In genomic region chr13:95660981-95661581, GRCh38 we compare ENCODE assay signal across 8 cellular contexts. TPM values are rescaled to one million over a fixed set of nuclear protein-coding genes. Genes with fewer than 3 reads are reported as not detected.
A peak's percentile ranks its signal among the peaks of the same experiment; 100 is the strongest.
DNase-seq lines count a peak whose midpoint lies in the region; ATAC-seq and TF ChIP-seq lines count a peak whose summit lies in the region.

No MANE protein-coding gene starts in this region.

- H3K27me3 Mint-ChIP-seq in T-helper 2 cell treated with Interferon-gamma antibody and Interleukin-4, amounts not matched to agents 5 μg/mL and 100 μg/mL, for 36 hours (ENCODE audit: low read depth) = peaks cover 29% of the 10 kb centered on the region

- H3K27ac ChIP-seq in Panc1 (ENCODE audit: low read length) = no peak overlapping the region
- H3K27ac ChIP-seq in esophagus muscularis mucosa (replicated peaks in 1 of 4) = no peak overlapping the region

- in situ Hi-C loops in Panc1 (cut with HindIII; ENCODE audit: low pct_unique_long_range_greater_than_20kb, low sequenced_read_pairs) = no loop called here

- BruUV-seq in Panc1 (replicated peaks; lab: Mats Ljungman, UMichigan) = no TSS peak

- H3K27me3 ChIP-seq in Panc1 (ENCODE audit: control insufficient read depth, insufficient read depth, low read length) = no peaks in the 10 kb centered on the region
- H3K27me3 ChIP-seq in esophagus muscularis mucosa = no peaks in the 10 kb centered on the region

- TF ChIP-seq POLR2A in esophagus muscularis mucosa (IDR thresholded peaks at IDR 0.05; ENCODE audit: low read depth) = no peak

- H3K4me1 Mint-ChIP-seq in T-helper 2 cell treated with Interferon-gamma antibody and Interleukin-4, amounts not matched to agents 5 μg/mL and 100 μg/mL, for 36 hours (ENCODE audit: low read depth) = no peaks in the 10 kb centered on the region

- ATAC-seq in Panc1 (no peak), HG03439 (IDR thresholded peaks at IDR 0.05; ENCODE audit: unreplicated experiment) (no peak)

- peaks cover 11% of the 10 kb centered on the region for H3K9me3 Mint-ChIP-seq in T-helper 2 cell treated with Interferon-gamma antibody and Interleukin-4, amounts not matched to agents 5 μg/mL and 100 μg/mL, for 36 hours

- CTCF ChIA-PET in HEK293T (lab: Yijun Ruan, JAX) = interaction anchor here (0.6 to 1.4 kb wide), 5 partner anchors 18 to 1177 kb away, joined by 3 to 5 read pairs (median 3); no protein-coding TSS in a partner anchor
- CTCF ChIA-PET in Panc1 (lab: Charles Lee) = interaction anchor here (0.6 to 1.4 kb wide), 5 partner anchors 9 to 1045 kb away, joined by 3 to 13 read pairs (median 8); no protein-coding TSS in a partner anchor

- intact Hi-C loops in Panc1 (cut with micrococcal nuclease; ENCODE audit: unreplicated experiment) = loop anchor here (5.0 kb wide), 1 partner anchor 34 kb away; no protein-coding TSS in a partner anchor
- intact Hi-C loops in esophagus muscularis mucosa (cut with DNase I) = loop anchor here (5.0 kb wide), 1 partner anchor 34 kb away; no protein-coding TSS in a partner anchor

- H3K4me3 ChIP-seq in Panc1 (ENCODE audit: low read depth in 2 of 2, low read length in 2 of 2) (no peak overlapping the region), esophagus muscularis mucosa (no peak overlapping the region)

- DNase-seq in COR-L47 (lab: John Stamatoyannopoulos, UW) = peak; percentile 42
- DNase-seq in HEK293T (ENCODE audit: extremely low spot score) = peak; percentile 25
- no peak for DNase-seq in Panc1 (ENCODE audit: low read depth, low spot score)
- DNase-seq in esophagus muscularis mucosa (ENCODE audit: extremely low spot score) = no peak
- peak; percentile 43 for DNase-seq in stromal cell of bone marrow (ENCODE audit: low read depth)
- no peak for DNase-seq in T-helper 2 cell treated with Interferon-gamma antibody and Interleukin-4, amounts not matched to agents 5 μg/mL and 100 μg/mL, for 36 hours (ENCODE audit: low spot score)
- no peak for DNase-seq in NK-92 treated with Interleukin-12 subunit alpha and Interleukin-12 subunit beta, amount 100 ng/mL, for 24 hours (lab: John Stamatoyannopoulos, UW)

- TF ChIP-seq CTCF in Panc1 (IDR thresholded peaks at IDR 0.05) (peak; percentile 57; the same call in 1 of the 2 replicates), esophagus muscularis mucosa (IDR thresholded peaks at IDR 0.05) (peak; percentile 36 to 47 (median 45))

- POLR2A ChIA-PET in HEK293T (lab: Yijun Ruan, JAX) (interaction anchor here (1.3 kb wide), 2 partner anchors 15 to 16 kb away, joined by 5 read pairs; partner anchors contain the start of genes DNAJC3 and DZIP1), Panc1 (lab: Charles Lee) (interaction anchor here (0.6 kb wide), 1 partner anchor 16 kb away, joined by 7 read pairs; the partner anchor contains the start of gene DNAJC3)

- H3K27ac Mint-ChIP-seq in T-helper 2 cell treated with Interferon-gamma antibody and Interleukin-4, amounts not matched to agents 5 μg/mL and 100 μg/mL, for 36 hours = no peak overlapping the region

- no peak for TF ChIP-seq EP300 in esophagus muscularis mucosa (IDR thresholded peaks at IDR 0.05)

- H3K9me3 ChIP-seq in Panc1 (ENCODE audit: control insufficient read depth, insufficient read depth, low read depth, low read length) = no peaks in the 10 kb centered on the region
- H3K9me3 ChIP-seq in esophagus muscularis mucosa = peaks cover 0 to 21% (median 9%) of the 10 kb centered on the region in 4 donors

- no peaks in the 10 kb centered on the region for H3K36me3 ChIP-seq in Panc1 (ENCODE audit: control insufficient read depth, insufficient read depth, low read length)
- no peaks in the 10 kb centered on the region for H3K36me3 ChIP-seq in esophagus muscularis mucosa

- H3K4me3 Mint-ChIP-seq in T-helper 2 cell treated with Interferon-gamma antibody and Interleukin-4, amounts not matched to agents 5 μg/mL and 100 μg/mL, for 36 hours = no peak overlapping the region

- no peaks in the 10 kb centered on the region for H3K36me3 Mint-ChIP-seq in T-helper 2 cell treated with Interferon-gamma antibody and Interleukin-4, amounts not matched to agents 5 μg/mL and 100 μg/mL, for 36 hours (ENCODE audit: low read depth)

- no peaks in the 10 kb centered on the region for H3K4me1 ChIP-seq in Panc1 (ENCODE audit: control insufficient read depth, insufficient read depth, low read length)
- H3K4me1 ChIP-seq in esophagus muscularis mucosa = no peaks in the 10 kb centered on the region

TF ChIP-seq in HEK293T, 16 proteins besides CTCF, POLR2A, EP300 and RAD21:
- no peak for TF ChIP-seq PKNOX1 (IDR thresholded peaks at IDR 0.05)
- TF ChIP-seq ZNF384 (IDR thresholded peaks at IDR 0.05) = peak; percentile 98
- TF ChIP-seq LEF1 (IDR thresholded peaks at IDR 0.05; ENCODE audit: borderline replicate concordance) = no peak
- no peak for TF ChIP-seq FOXK2 (IDR thresholded peaks at IDR 0.05)

RNA-seq across cellular contexts. Expression of gene DNAJC3, which starts 15.9 kb away (rescaled TPM):
- total RNA-seq in Panc1 (2021; ENCODE audit: unreplicated experiment) (25.7 TPM), esophagus muscularis mucosa (10 to 100 TPM; 43.8 to 55.1 (median 48.9) TPM)
- polyA plus RNA-seq in Panc1 (2012; ENCODE audit: insufficient read length) = 8.5 TPM

RNA-seq across cellular contexts. Expression of gene DZIP1, which starts 16.6 kb away (rescaled TPM):
- total RNA-seq in Panc1 (2021; ENCODE audit: unreplicated experiment) = 22.9 TPM
- 12.0 TPM for polyA plus RNA-seq in Panc1 (2012; ENCODE audit: insufficient read length)
- total RNA-seq in esophagus muscularis mucosa = 10 to 100 TPM; 14.5 to 31.3 (median 22.2) TPM

Comparison
In these comparisons a context has a peak if more than half of its experiments do, and no peak if none do; other contexts are left out.
1. DNase-seq: peak in COR-L47 (single experiment), HEK293T (single experiment) and stromal cell of bone marrow (single experiment); none in Panc1 (single experiment), esophagus muscularis mucosa (single experiment), T-helper 2 cell treated with Interferon-gamma antibody and Interleukin-4, amounts not matched to agents 5 μg/mL and 100 μg/mL, for 36 hours (single experiment) and NK-92 treated with Interleukin-12 subunit alpha and Interleukin-12 subunit beta, amount 100 ng/mL, for 24 hours (single experiment).